19 cellular contexts compared by ENCODE assay signal in genomic region chr9:96554326-96554725, GRCh38.
DNase-seq lines count a peak whose midpoint lies in the region; TF ChIP-seq lines count a peak whose summit lies in the region.
"Had no signal": no experiment of that assay in that cellular context is flagged by ENCODE, and none has a peak within 500 bp of the region (broad histone marks: within the 10 kb centered on the region; RNA-seq: fewer than 3 reads in every experiment).

No MANE protein-coding gene starts in this region.

- H3K36me3 ChIP-seq in SK-N-MC (ENCODE audit: insufficient read depth, low read length) (no peaks in the 10 kb centered on the region), skeletal muscle satellite cell (ENCODE audit: insufficient read depth, low read length) (no peaks in the 10 kb centered on the region)
- H3K36me3 ChIP-seq: BLaER1 treated with 17β-estradiol and CSF1 and Interleukin-3, amounts not matched to agents 10 nM and 100 nM; MG63 had no signal

- H3K4me1 ChIP-seq in skeletal muscle satellite cell (ENCODE audit: control insufficient read depth, insufficient read depth, low read length): peaks cover 48% of the 10 kb centered on the region

- H3K9me3 ChIP-seq in SK-N-MC (ENCODE audit: low read depth, low read length) (no peaks in the 10 kb centered on the region), skeletal muscle satellite cell (replicated peaks; ENCODE audit: low read length) (no peaks in the 10 kb centered on the region)
- H3K9me3 ChIP-seq: BLaER1 treated with 17β-estradiol and CSF1 and Interleukin-3, amounts not matched to agents 10 nM and 100 nM; MG63; testis had no signal

- H3K9ac ChIP-seq in SK-N-MC (ENCODE audit: insufficient read length) (no peak overlapping the region), skeletal muscle satellite cell (ENCODE audit: low read depth, low read length) (peak overlapping the region; percentile 64)
- H3K9ac ChIP-seq: BLaER1 treated with 17β-estradiol and CSF1 and Interleukin-3, amounts not matched to agents 10 nM and 100 nM had no signal

- H3K27me3 ChIP-seq in skeletal muscle satellite cell (ENCODE audit: control insufficient read depth, insufficient read depth, low read length): no peaks in the 10 kb centered on the region
- H3K27me3 ChIP-seq: BLaER1 treated with 17β-estradiol and CSF1 and Interleukin-3, amounts not matched to agents 10 nM and 100 nM; MG63; testis had no signal

- peak; percentile 34 for DNase-seq in GM03348 (ENCODE audit: low spot score)
- DNase-seq in SK-N-MC (ENCODE audit: low read depth, low spot score): no peak
- DNase-seq in coronary artery (ENCODE audit: low spot score): no peak
- no peak for DNase-seq in COLO668 (lab: John Stamatoyannopoulos, UW; ENCODE audit: unreplicated experiment)
- no peak for DNase-seq in hypothalamus (lab: John Stamatoyannopoulos, UW)
- DNase-seq in GF-D8 (lab: John Stamatoyannopoulos, UW): no peak
- DNase-seq in NCI-H2196 (lab: John Stamatoyannopoulos, UW; ENCODE audit: unreplicated experiment): no peak
- DNase-seq: activated CD8-positive, alpha-beta memory T cell treated with anti-CD3 and anti-CD28 coated beads, Interleukin-2, amount 10 ng/mL, durations not matched to agents 7 days and 5 days; activated naive CD4-positive, alpha-beta T cell treated with anti-CD3 and anti-CD28 coated beads, Interleukin-2, amount 10 ng/mL, durations not matched to agents 7 days and 5 days; central memory CD4-positive, alpha-beta T cell; endodermal cell; NCI-H2081; NCI-H748 treated with DMSO at 0.1 percent for 48 hours; stimulated activated CD4-positive, alpha-beta T cell treated with anti-CD3 and anti-CD28 coated beads, Interleukin-2, amount 100 ng/mL, for 24 hours; T-helper 2 cell; testis had no signal

- H3K4me2 ChIP-seq in skeletal muscle satellite cell (ENCODE audit: low read length): peak overlapping the region; percentile 9

- H3K27ac ChIP-seq in SK-N-MC: peak overlapping the region; percentile 21; the same call in 1 of the 2 replicates
- peak overlapping the region; percentile 83 to 94 for H3K27ac ChIP-seq in coronary artery

- H3K4me3 ChIP-seq in SK-N-MC (no peak overlapping the region), coronary artery (no peak overlapping the region), skeletal muscle satellite cell (ENCODE audit: low read length) (no peak overlapping the region)
- H3K4me3 ChIP-seq: BLaER1 treated with 17β-estradiol and CSF1 and Interleukin-3, amounts not matched to agents 10 nM and 100 nM; MG63; testis had no signal

- TF ChIP-seq CTCF in coronary artery (IDR thresholded peaks at IDR 0.05): no peak
